1 cellular context compared by ENCODE assay signal in genomic region chr3:131401978-131402377, GRCh38.
TF ChIP-seq lines count a peak whose summit lies in the region.

No MANE protein-coding gene starts in this region.

TF ChIP-seq in SK-N-SH treated with all-trans-retinoic acid at 6 μM for 48 hours, 23 proteins besides CTCF, POLR2A, EP300 and RAD21 (continued from another document):
- TF ChIP-seq CSRNP3 (CRISPR knock-in tag; IDR thresholded peaks at IDR 0.05) (no peak), RARB (CRISPR knock-in tag; IDR thresholded peaks at IDR 0.05) (no peak), BACH2 (CRISPR knock-in tag; IDR thresholded peaks at IDR 0.05; ENCODE audit: borderline replicate concordance) (no peak), GLIS3 (CRISPR knock-in tag; IDR thresholded peaks at IDR 0.05) (no peak), SNAI2 (CRISPR knock-in tag; IDR thresholded peaks at IDR 0.05) (no peak), OSR1 (CRISPR knock-in tag; IDR thresholded peaks at IDR 0.05) (no peak), ARNTL (CRISPR knock-in tag; IDR thresholded peaks at IDR 0.05; ENCODE audit: borderline replicate concordance, low read depth) (no peak)
TF ChIP-seq in SK-N-SH treated with all-trans-retinoic acid at 6 μM for 48 hours: peak in this region for 0.
